In the genomic region with DNA sequence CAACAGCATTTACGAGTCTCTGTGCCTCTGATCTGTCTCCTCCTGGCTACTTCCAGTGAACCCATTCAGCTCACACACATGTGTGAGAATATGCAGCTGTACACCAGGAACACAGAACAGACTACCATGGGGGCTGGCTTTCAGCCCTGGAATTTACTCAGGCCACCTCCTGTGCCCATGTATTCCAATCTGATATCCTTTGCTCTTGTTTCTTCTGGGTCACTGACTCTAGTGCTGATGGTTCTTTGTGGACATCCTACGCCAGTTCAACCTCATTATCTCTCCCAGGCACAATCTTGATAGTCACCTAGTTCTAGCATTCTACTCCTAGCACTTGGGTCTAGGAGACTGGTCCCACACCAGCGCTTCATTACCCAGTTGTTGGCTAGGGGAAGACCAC, we compare ENCODE assay signal across 14 cellular contexts. TPM values are rescaled to one million over a fixed set of nuclear protein-coding genes. Genes with fewer than 3 reads are reported as not detected.
DNase-seq lines count a peak whose midpoint lies in the region; ATAC-seq and TF ChIP-seq lines count a peak whose summit lies in the region.
"Had no signal": no experiment of that assay in that cellular context is flagged by ENCODE, and none has a peak within 500 bp of the region (broad histone marks: within the 10 kb centered on the region; RNA-seq: fewer than 3 reads in every experiment).

No MANE protein-coding gene starts in this region.

- DNase-seq in GM23248 (no peak), PC-9 (no peak), epithelial cell of prostate (ENCODE audit: low read depth, low spot score) (no peak), posterior vena cava (ENCODE audit: low spot score) (no peak)
- no peak for DNase-seq in stimulated activated naive CD4-positive, alpha-beta T cell (lab: John Stamatoyannopoulos, UW)
- DNase-seq: activated CD8-positive, alpha-beta T cell treated with anti-CD3 and anti-CD28 coated beads for 36 hours; activated naive CD8-positive, alpha-beta T cell treated with anti-CD3 and anti-CD28 coated beads, Interleukin-2, amount 10 ng/mL, durations not matched to agents 7 days and 5 days; esophagus squamous epithelium; islet precursor cell; NCI-H524; stimulated activated CD4-positive, alpha-beta T cell treated with anti-CD3 and anti-CD28 coated beads, Interleukin-2, amount 100 ng/mL, for 24 hours had no signal

- H3K4me3 ChIP-seq in GM23248 = no peak overlapping the region
- H3K4me3 ChIP-seq in PC-9 = no peak overlapping the region
- H3K4me3 ChIP-seq in parathyroid adenoma (ENCODE audit: low read depth, low read length) = no peak overlapping the region
- H3K4me3 ChIP-seq: esophagus squamous epithelium had no signal

- H2AFZ ChIP-seq in GM23248 = no peak overlapping the region
- no peak overlapping the region for H2AFZ ChIP-seq in PC-9
- H2AFZ ChIP-seq in parathyroid adenoma = no peak overlapping the region

- H3K9ac ChIP-seq in GM23248 = peak overlapping the region; percentile 30; the same call in 1 of the 2 replicates
- no peak overlapping the region for H3K9ac ChIP-seq in parathyroid adenoma

- in situ Hi-C loops in GM23248 (cut with MboI) = no loop called here

- H3K4me2 ChIP-seq in GM23248 (ENCODE audit: unreplicated experiment) (peak overlapping the region; percentile 56), PC-9 (peak overlapping the region; percentile 41), parathyroid adenoma (ENCODE audit: low read length) (no peak overlapping the region)

- no peak for TF ChIP-seq CTCF in PC-9 (conservative IDR thresholded peaks at IDR 0.05)
- no peak for TF ChIP-seq CTCF in parathyroid adenoma (IDR thresholded peaks at IDR 0.05)

- H4K20me1 ChIP-seq in GM23248 (ENCODE audit: insufficient read depth) (no peaks in the 10 kb centered on the region), PC-9 (ENCODE audit: insufficient read depth) (no peaks in the 10 kb centered on the region)

- no TSS peak for BruUV-seq in PC-9 (replicated peaks; lab: Mats Ljungman, UMichigan)

- intact Hi-C loops in PC-9 (cut with micrococcal nuclease; ENCODE audit: unreplicated experiment) = no loop called here
- intact Hi-C loops in posterior vena cava (cut with DNase I) = no loop called here

- H3K9me3 ChIP-seq in GM23248 (ENCODE audit: low read depth) (no peaks in the 10 kb centered on the region), PC-9 (ENCODE audit: insufficient read depth, low read depth) (no peaks in the 10 kb centered on the region), parathyroid adenoma (ENCODE audit: control insufficient read depth, low read length) (no peaks in the 10 kb centered on the region)
- H3K9me3 ChIP-seq: esophagus squamous epithelium, neutrophil had no signal

- H3K9me2 ChIP-seq in GM23248 (ENCODE audit: insufficient read depth) (no peaks in the 10 kb centered on the region), PC-9 (ENCODE audit: insufficient read depth) (no peaks in the 10 kb centered on the region)

- H3K27ac ChIP-seq in GM23248 (peak overlapping the region; percentile 60; the same call in 1 of the 2 replicates), PC-9 (peak overlapping the region; percentile 57), epithelial cell of prostate (peak overlapping the region; percentile 29), parathyroid adenoma (peak overlapping the region; percentile 30)

- WGBS in GM23248 (ENCODE audit: low coverage in 1 of 2, low lambda C conversion rate in 2 of 2, missing lambda C conversion rate in 2 of 2), 2 experiments = 99 to 100% methylated on average over 3 of the region's 3 CpGs

- H3K36me3 ChIP-seq in GM23248 (ENCODE audit: low read depth) = no peaks in the 10 kb centered on the region
- H3K36me3 ChIP-seq in PC-9 (ENCODE audit: low read depth) = no peaks in the 10 kb centered on the region
- no peaks in the 10 kb centered on the region for H3K36me3 ChIP-seq in parathyroid adenoma (ENCODE audit: control insufficient read depth, insufficient read depth, low read length)
- H3K36me3 ChIP-seq: esophagus squamous epithelium, neutrophil had no signal

- POLR2A ChIA-PET in PC-9 (lab: Charles Lee; ENCODE audit: unreplicated experiment) = no interaction called here

- CTCF ChIA-PET in PC-9 (lab: Charles Lee) = no interaction called here

- no peak for ATAC-seq in GM21529 (IDR thresholded peaks at IDR 0.05; ENCODE audit: unreplicated experiment)
- ATAC-seq: activated CD8-positive, alpha-beta T cell treated with anti-CD3 and anti-CD28 coated beads for 36 hours had no signal

- H3F3A ChIP-seq in GM23248 (ENCODE audit: insufficient read depth) (peaks cover 20% of the 10 kb centered on the region; the same call in 1 of the 2 replicates), PC-9 (ENCODE audit: insufficient read depth, low read depth) (peaks cover 24% of the 10 kb centered on the region; the same call in 1 of the 2 replicates)

- H3K27me3 ChIP-seq in GM23248 (replicated peaks; ENCODE audit: insufficient read depth) = no peaks in the 10 kb centered on the region
- no peaks in the 10 kb centered on the region for H3K27me3 ChIP-seq in PC-9 (ENCODE audit: insufficient read depth, low read depth)
- no peaks in the 10 kb centered on the region for H3K27me3 ChIP-seq in parathyroid adenoma (ENCODE audit: control insufficient read depth, insufficient read depth, low read length)
- H3K27me3 ChIP-seq: esophagus squamous epithelium, neutrophil had no signal

- H3K79me2 ChIP-seq in GM23248 (ENCODE audit: insufficient read depth) (no peaks in the 10 kb centered on the region), PC-9 (ENCODE audit: low read depth) (no peaks in the 10 kb centered on the region), parathyroid adenoma (no peaks in the 10 kb centered on the region)

- peaks cover 29% of the 10 kb centered on the region for H3K4me1 ChIP-seq in GM23248 (ENCODE audit: insufficient read depth)
- peaks cover 35% of the 10 kb centered on the region for H3K4me1 ChIP-seq in PC-9 (replicated peaks; ENCODE audit: insufficient read depth)
- H3K4me1 ChIP-seq in parathyroid adenoma = no peaks in the 10 kb centered on the region

RNA-seq across cellular contexts. Expression of a gene that starts 23.0 kb away (rescaled TPM):
- total RNA-seq in GM23248 (2014; rRNA removed; shearing (Covaris generic)) = 5.1 and 5.3 TPM in 2 replicates
- polyA plus RNA-seq in GM23248 (2016; fragmentation: Nextera tagmentation; extraction: Ambion mirVana) = 1.4 and 1.5 TPM in 2 replicates
- total RNA-seq in PC-9 (2021) = 9.3 and 12.4 TPM in 2 replicates
- total RNA-seq in posterior vena cava = 10 to 100 TPM; 13.6 to 24.8 TPM
